In genomic region chr2:237450583-237450982, GRCh38 we compare ENCODE assay signal across 17 cellular contexts. TPM values are rescaled to one million over a fixed set of nuclear protein-coding genes. Genes with fewer than 3 reads are reported as not detected.
"Had no signal": no experiment of that assay in that cellular context is flagged by ENCODE, and none has a peak within 500 bp of the region (broad histone marks: within the 10 kb centered on the region; RNA-seq: fewer than 3 reads in every experiment).

No MANE protein-coding gene starts in this region.

- H3K36me3 ChIP-seq: ascending aorta had no signal

- DNase-seq: activated CD4-positive, alpha-beta memory T cell treated with anti-CD3 and anti-CD28 coated beads, Interleukin-2, amount 10 ng/mL, durations not matched to agents 7 days and 5 days; activated effector memory CD4-positive, alpha-beta T cell treated with Interleukin-2 at 50 U/mL for 16 hours; activated naive CD4-positive, alpha-beta T cell treated with anti-CD3 and anti-CD28 coated beads, Interleukin-2, amount 50 U/mL, for 16 hours; effector CD4-positive, alpha-beta T cell; hippocampal formation; left colon; stimulated activated CD4-positive, alpha-beta T cell treated with anti-CD3 and anti-CD28 coated beads, Interleukin-2, amount 100 ng/mL, for 24 hours; stimulated activated naive CD8-positive, alpha-beta T cell treated with anti-CD3 and anti-CD28 coated beads, Interleukin-15, amount 100 ng/mL, for 72 hours; testis had no signal

- H3K27ac ChIP-seq: SK-N-MC had no signal

- H3K4me3 ChIP-seq: ascending aorta, lung, SK-N-MC, testis had no signal

- H3K27me3 ChIP-seq: ascending aorta, testis had no signal

- FAIRE-seq: islet of Langerhans, TTC549 had no signal

- ATAC-seq: esophagus mucosa; left colon; stimulated activated naive CD8-positive, alpha-beta T cell treated with anti-CD3 and anti-CD28 coated beads, Interleukin-15, amount 100 ng/mL, for 72 hours had no signal

- H3K9me3 ChIP-seq: ascending aorta, testis had no signal

RNA-seq across cellular contexts. Expression of gene MLPH, which starts 36.5 kb away (rescaled TPM):
- total RNA-seq: activated CD4-positive, alpha-beta memory T cell treated with anti-CD3 and anti-CD28 coated beads, Interleukin-2, amount 10 ng/mL, durations not matched to agents 7 days and 5 days; skeletal muscle tissue had no signal
- polyA plus RNA-seq: neural cell had no signal
